In genomic region chr15:64507293-64507802, GRCh38 we compare ENCODE assay signal across 9 cellular contexts. TPM values are rescaled to one million over a fixed set of nuclear protein-coding genes. Genes with fewer than 3 reads are reported as not detected.
DNase-seq lines count a peak whose midpoint lies in the region; ATAC-seq and TF ChIP-seq lines count a peak whose summit lies in the region.
"Had no signal": no experiment of that assay in that cellular context is flagged by ENCODE, and none has a peak within 500 bp of the region (broad histone marks: within the 10 kb centered on the region; RNA-seq: fewer than 3 reads in every experiment).

No MANE protein-coding gene starts in this region.

- H3K4me3 ChIP-seq in CD8-positive, alpha-beta T cell (ENCODE audit: low read depth, low read length): no peak overlapping the region
- H3K4me3 ChIP-seq in Jurkat, Clone E6-1 (ENCODE audit: low read length): no peak overlapping the region
- no peak overlapping the region for H3K4me3 ChIP-seq in esophagus squamous epithelium
- H3K4me3 ChIP-seq in stomach smooth muscle (ENCODE audit: low read length in 2 of 2): no peak overlapping the region

- no peaks in the 10 kb centered on the region for H3K27me3 ChIP-seq in CD8-positive, alpha-beta T cell (ENCODE audit: insufficient read depth, low read length)
- H3K27me3 ChIP-seq in esophagus squamous epithelium (no peaks in the 10 kb centered on the region), stomach smooth muscle (ENCODE audit: control insufficient read depth in 1 of 2, insufficient read depth in 2 of 2, low read length in 2 of 2) (no peaks in the 10 kb centered on the region)

- POLR2A ChIA-PET in CD8-positive, alpha-beta T cell (lab: Charles Lee): interaction anchor here (1.2 to 1.6 kb wide), 2 partner anchors 115 to 127 kb away, joined by 3 to 5 read pairs; no protein-coding TSS in a partner anchor
- POLR2A ChIA-PET in activated CD8-positive, alpha-beta T cell treated with anti-CD3 and anti-CD28 coated beads, Interleukin-2, amount 10 ng/mL, durations not matched to agents 7 days and 5 days (lab: Charles Lee): interaction anchor here (0.7 to 1.8 kb wide), 5 partner anchors 16 to 386 kb away, joined by 3 to 6 read pairs (median 3); partner anchors contain the start of gene ZNF609

- H3K4me1 ChIP-seq in CD8-positive, alpha-beta T cell (ENCODE audit: insufficient read depth, low read length): peaks cover 85% of the 10 kb centered on the region
- H3K4me1 ChIP-seq in esophagus squamous epithelium (peaks cover 10 to 53% (median 21%) of the 10 kb centered on the region in 3 donors), stomach smooth muscle (ENCODE audit: control insufficient read depth, insufficient read depth, low read length) (peaks cover 18% of the 10 kb centered on the region)

- peak overlapping the region; percentile 64 for H3K27ac Mint-ChIP-seq in CD8-positive, alpha-beta T cell
- peak overlapping the region; percentile 67 for H3K27ac Mint-ChIP-seq in activated CD8-positive, alpha-beta T cell treated with anti-CD3 and anti-CD28 coated beads, Interleukin-2, amount 10 ng/mL, durations not matched to agents 7 days and 5 days
- H3K27ac Mint-ChIP-seq in nephron: peak overlapping the region; percentile 93 to 95 (median 95)

- H3K27me3 Mint-ChIP-seq in CD8-positive, alpha-beta T cell (ENCODE audit: low read depth): no peaks in the 10 kb centered on the region
- no peaks in the 10 kb centered on the region for H3K27me3 Mint-ChIP-seq in activated CD8-positive, alpha-beta T cell treated with anti-CD3 and anti-CD28 coated beads, Interleukin-2, amount 10 ng/mL, durations not matched to agents 7 days and 5 days (ENCODE audit: low read depth)
- no peaks in the 10 kb centered on the region for H3K27me3 Mint-ChIP-seq in nephron (ENCODE audit: low read depth)

- DNase-seq in CD8-positive, alpha-beta T cell: peak in 4 of 7 experiments; percentile 30 to 58 (median 34)
- DNase-seq in Jurkat, Clone E6-1 (ENCODE audit: low read depth, low spot score): peak; percentile 60
- peak; percentile 53 for DNase-seq in activated CD8-positive, alpha-beta T cell treated with anti-CD3 and anti-CD28 coated beads, Interleukin-2, amount 10 ng/mL, durations not matched to agents 7 days and 5 days
- no peak for DNase-seq in esophagus squamous epithelium (lab: John Stamatoyannopoulos, UW)
- no peak for DNase-seq in amniotic stem cell (lab: John Stamatoyannopoulos, UW)

- H3K4me3 Mint-ChIP-seq in CD8-positive, alpha-beta T cell: peak overlapping the region; percentile 16
- no peak overlapping the region for H3K4me3 Mint-ChIP-seq in activated CD8-positive, alpha-beta T cell treated with anti-CD3 and anti-CD28 coated beads, Interleukin-2, amount 10 ng/mL, durations not matched to agents 7 days and 5 days
- H3K4me3 Mint-ChIP-seq in nephron: peak overlapping the region; percentile 2 to 31 (median 22)

- CTCF ChIA-PET in CD8-positive, alpha-beta T cell (lab: Charles Lee): interaction anchor here (0.8 to 1.5 kb wide), 6 partner anchors 8 to 842 kb away, joined by 3 to 5 read pairs (median 4); no protein-coding TSS in a partner anchor
- CTCF ChIA-PET in activated CD8-positive, alpha-beta T cell treated with anti-CD3 and anti-CD28 coated beads, Interleukin-2, amount 10 ng/mL, durations not matched to agents 7 days and 5 days (lab: Charles Lee): interaction anchor here (0.9 to 2.6 kb wide), 13 partner anchors 13 to 221 kb away, joined by 3 to 8 read pairs (median 3); no protein-coding TSS in a partner anchor

- no peaks in the 10 kb centered on the region for H3K36me3 ChIP-seq in CD8-positive, alpha-beta T cell (ENCODE audit: insufficient read depth, low read length)
- peaks cover 0 to 13% (median 0%) of the 10 kb centered on the region in 3 donors for H3K36me3 ChIP-seq in esophagus squamous epithelium
- H3K36me3 ChIP-seq in stomach smooth muscle (ENCODE audit: control insufficient read depth in 2 of 2, insufficient read depth in 2 of 2, low read length in 2 of 2): no peaks in the 10 kb centered on the region

- H3K9me3 Mint-ChIP-seq in CD8-positive, alpha-beta T cell: no peaks in the 10 kb centered on the region
- H3K9me3 Mint-ChIP-seq in activated CD8-positive, alpha-beta T cell treated with anti-CD3 and anti-CD28 coated beads, Interleukin-2, amount 10 ng/mL, durations not matched to agents 7 days and 5 days (ENCODE audit: insufficient read depth): no peaks in the 10 kb centered on the region
- no peaks in the 10 kb centered on the region for H3K9me3 Mint-ChIP-seq in nephron

- intact Hi-C loops in CD8-positive, alpha-beta T cell (cut with DNase I, micrococcal nuclease): loop anchor here in 1 of 2 experiments (2.0 kb wide), 1 partner anchor 15 kb away; no protein-coding TSS in a partner anchor
- intact Hi-C loops in esophagus squamous epithelium (cut with DNase I): no loop called here

- WGBS in esophagus squamous epithelium, 2 donors: 36 to 46% methylated on average over 1 to 2 of the region's 3 CpGs

- TF ChIP-seq CTCF in CD8-positive, alpha-beta T cell (IDR thresholded peaks at IDR 0.05): no peak
- no peak for TF ChIP-seq CTCF in esophagus squamous epithelium (IDR thresholded peaks at IDR 0.05)
- TF ChIP-seq CTCF in nephron (IDR thresholded peaks at IDR 0.05; ENCODE audit: unreplicated experiment in 3 of 3): no peak

- H3K9ac ChIP-seq in stomach smooth muscle (ENCODE audit: low read length in 2 of 2): no peak overlapping the region
- H3K9ac ChIP-seq: parathyroid adenoma had no signal

- H3K27ac ChIP-seq in CD8-positive, alpha-beta T cell (ENCODE audit: low read depth, low read length): no peak overlapping the region
- peak overlapping the region in 3 of 4 donors; percentile 40 to 52 (median 45) for H3K27ac ChIP-seq in esophagus squamous epithelium
- H3K27ac ChIP-seq in stomach smooth muscle (ENCODE audit: low read length): peak overlapping the region; percentile 42
- H3K27ac ChIP-seq: parathyroid adenoma had no signal

- peak; percentile 68 for ATAC-seq in CD8-positive, alpha-beta T cell
- ATAC-seq in GM19328 (IDR thresholded peaks at IDR 0.05; ENCODE audit: unreplicated experiment): peak; percentile 60
- peak; percentile 82 for ATAC-seq in activated CD8-positive, alpha-beta T cell treated with anti-CD3 and anti-CD28 coated beads, Interleukin-2, amount 10 ng/mL, durations not matched to agents 7 days and 5 days

- TF ChIP-seq POLR2A in esophagus squamous epithelium (IDR thresholded peaks at IDR 0.05): no peak

- no peaks in the 10 kb centered on the region for H3K9me3 ChIP-seq in CD8-positive, alpha-beta T cell (ENCODE audit: low read length)
- no peaks in the 10 kb centered on the region for H3K9me3 ChIP-seq in esophagus squamous epithelium
- no peaks in the 10 kb centered on the region for H3K9me3 ChIP-seq in stomach smooth muscle (ENCODE audit: control insufficient read depth in 2 of 2, low read length in 2 of 2)

- H3K4me1 Mint-ChIP-seq in CD8-positive, alpha-beta T cell (ENCODE audit: low read depth): peaks cover 78% of the 10 kb centered on the region
- H3K4me1 Mint-ChIP-seq in activated CD8-positive, alpha-beta T cell treated with anti-CD3 and anti-CD28 coated beads, Interleukin-2, amount 10 ng/mL, durations not matched to agents 7 days and 5 days (ENCODE audit: low read depth): peaks cover 62% of the 10 kb centered on the region
- peaks cover 55% of the 10 kb centered on the region for H3K4me1 Mint-ChIP-seq in nephron

- H3K36me3 Mint-ChIP-seq in CD8-positive, alpha-beta T cell: peaks cover 25% of the 10 kb centered on the region
- H3K36me3 Mint-ChIP-seq in activated CD8-positive, alpha-beta T cell treated with anti-CD3 and anti-CD28 coated beads, Interleukin-2, amount 10 ng/mL, durations not matched to agents 7 days and 5 days (ENCODE audit: low read depth): peaks cover 35% of the 10 kb centered on the region
- peaks cover 16% of the 10 kb centered on the region for H3K36me3 Mint-ChIP-seq in nephron (ENCODE audit: low read depth)

RNA-seq across cellular contexts. Expression of gene ZNF609, which starts 47.0 kb away (rescaled TPM):
- total RNA-seq in CD8-positive, alpha-beta T cell: 10 to 100 TPM; 40.1 to 40.7 TPM
- polyA plus RNA-seq in Jurkat, Clone E6-1 (2012; ENCODE audit: insufficient read depth, insufficient read length): 11.9 TPM
- total RNA-seq in activated CD8-positive, alpha-beta T cell treated with anti-CD3 and anti-CD28 coated beads, Interleukin-2, amount 10 ng/mL, durations not matched to agents 7 days and 5 days: 10 to 100 TPM; 39.9 to 40.5 TPM
- 10 to 100 TPM; 10.2 to 25.2 (median 13.8) TPM for total RNA-seq in esophagus squamous epithelium

Comparison
In these comparisons a context has a peak if more than half of its experiments do, and no peak if none do; other contexts are left out.
1. DNase-seq: peak in CD8-positive, alpha-beta T cell (4 of 7), Jurkat, Clone E6-1 (single experiment) and activated CD8-positive, alpha-beta T cell treated with anti-CD3 and anti-CD28 coated beads, Interleukin-2, amount 10 ng/mL, durations not matched to agents 7 days and 5 days (single experiment); none in esophagus squamous epithelium (single experiment) and amniotic stem cell (single experiment).
2. Peak in every context shown above with its lines, with median percentiles within 50 percentile points of each other: ATAC-seq and H3K27ac Mint-ChIP-seq.